Comparison of ENCODE assay signal across 1 cellular context in genomic region chr3:46923559-46924350, GRCh38.
A peak's percentile ranks its signal among the peaks of the same experiment; 100 is the strongest.
TF ChIP-seq lines count a peak whose summit lies in the region.

No MANE protein-coding gene starts in this region.

TF ChIP-seq in K562, 482 proteins besides CTCF, POLR2A, EP300 and RAD21 (continued from another document and continues in another):
- TF ChIP-seq CTCFL (IDR thresholded peaks at IDR 0.05; ENCODE audit: borderline replicate concordance, insufficient read depth, low read depth, low read length, poor library complexity, severe bottlenecking) (peak; percentile 13), SRSF7 (optimal IDR thresholded peaks at IDR 0.05; ENCODE audit: low read depth, low read length) (no peak), ZNF324 (CRISPR knock-in tag; IDR thresholded peaks at IDR 0.05) (no peak), KDM5B (IDR thresholded peaks at IDR 0.05; ENCODE audit: insufficient replicate concordance, low read depth, low read length) (no peak), SREBF1 (IDR thresholded peaks at IDR 0.05; ENCODE audit: borderline replicate concordance, low read depth, low read length) (0 out of 2 replicates have a peak, but pooled peaks have one; percentile 36), TEAD4 (IDR thresholded peaks at IDR 0.05; ENCODE audit: low read length) (no peak), TEAD4 (CRISPR knock-in tag; IDR thresholded peaks at IDR 0.05; ENCODE audit: borderline replicate concordance) (no peak), POLR2B (IDR thresholded peaks at IDR 0.05; ENCODE audit: low read depth, partially characterized antibody) (no peak), MLLT1 (IDR thresholded peaks at IDR 0.05) (no peak), ZBTB40 (IDR thresholded peaks at IDR 0.05) (no peak), ZBTB40 (CRISPR knock-in tag; IDR thresholded peaks at IDR 0.05) (no peak), NR3C1 (CRISPR knock-in tag; IDR thresholded peaks at IDR 0.05) (no peak), ZBTB34 (CRISPR knock-in tag; IDR thresholded peaks at IDR 0.05) (no peak), ZNF699 (CRISPR knock-in tag; IDR thresholded peaks at IDR 0.05; ENCODE audit: insufficient replicate concordance) (no peak), ZMIZ1 (IDR thresholded peaks at IDR 0.05; ENCODE audit: low read depth in 2 of 2, low read length in 2 of 2) (no peak), ZBTB33 (CRISPR knock-in tag; IDR thresholded peaks at IDR 0.05) (peak; percentile 100), TAF1 (IDR thresholded peaks at IDR 0.05; ENCODE audit: control insufficient read depth, extremely low read depth, insufficient read depth, low read length, severe bottlenecking) (no peak), DEAF1 (CRISPR knock-in tag; IDR thresholded peaks at IDR 0.05) (peak; percentile 67), MCM2 (IDR thresholded peaks at IDR 0.05; ENCODE audit: low read depth) (no peak), POLR2G (IDR thresholded peaks at IDR 0.05; ENCODE audit: low read depth, low read length) (peak; percentile 32; the same call in 1 of the 2 replicates)
- TF ChIP-seq, protein P1, sequence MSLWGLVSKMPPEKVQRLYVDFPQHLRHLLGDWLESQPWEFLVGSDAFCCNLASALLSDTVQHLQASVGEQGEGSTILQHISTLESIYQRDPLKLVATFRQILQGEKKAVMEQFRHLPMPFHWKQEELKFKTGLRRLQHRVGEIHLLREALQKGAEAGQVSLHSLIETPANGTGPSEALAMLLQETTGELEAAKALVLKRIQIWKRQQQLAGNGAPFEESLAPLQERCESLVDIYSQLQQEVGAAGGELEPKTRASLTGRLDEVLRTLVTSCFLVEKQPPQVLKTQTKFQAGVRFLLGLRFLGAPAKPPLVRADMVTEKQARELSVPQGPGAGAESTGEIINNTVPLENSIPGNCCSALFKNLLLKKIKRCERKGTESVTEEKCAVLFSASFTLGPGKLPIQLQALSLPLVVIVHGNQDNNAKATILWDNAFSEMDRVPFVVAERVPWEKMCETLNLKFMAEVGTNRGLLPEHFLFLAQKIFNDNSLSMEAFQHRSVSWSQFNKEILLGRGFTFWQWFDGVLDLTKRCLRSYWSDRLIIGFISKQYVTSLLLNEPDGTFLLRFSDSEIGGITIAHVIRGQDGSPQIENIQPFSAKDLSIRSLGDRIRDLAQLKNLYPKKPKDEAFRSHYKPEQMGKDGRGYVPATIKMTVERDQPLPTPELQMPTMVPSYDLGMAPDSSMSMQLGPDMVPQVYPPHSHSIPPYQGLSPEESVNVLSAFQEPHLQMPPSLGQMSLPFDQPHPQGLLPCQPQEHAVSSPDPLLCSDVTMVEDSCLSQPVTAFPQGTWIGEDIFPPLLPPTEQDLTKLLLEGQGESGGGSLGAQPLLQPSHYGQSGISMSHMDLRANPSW (CRISPR knock-in tag; IDR thresholded peaks at IDR 0.05) = no peak
- TF ChIP-seq, protein P2, sequence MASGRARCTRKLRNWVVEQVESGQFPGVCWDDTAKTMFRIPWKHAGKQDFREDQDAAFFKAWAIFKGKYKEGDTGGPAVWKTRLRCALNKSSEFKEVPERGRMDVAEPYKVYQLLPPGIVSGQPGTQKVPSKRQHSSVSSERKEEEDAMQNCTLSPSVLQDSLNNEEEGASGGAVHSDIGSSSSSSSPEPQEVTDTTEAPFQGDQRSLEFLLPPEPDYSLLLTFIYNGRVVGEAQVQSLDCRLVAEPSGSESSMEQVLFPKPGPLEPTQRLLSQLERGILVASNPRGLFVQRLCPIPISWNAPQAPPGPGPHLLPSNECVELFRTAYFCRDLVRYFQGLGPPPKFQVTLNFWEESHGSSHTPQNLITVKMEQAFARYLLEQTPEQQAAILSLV (tag; IDR thresholded peaks at IDR 0.05) = no peak
